28 cellular contexts compared by ENCODE assay signal in the genomic region with DNA sequence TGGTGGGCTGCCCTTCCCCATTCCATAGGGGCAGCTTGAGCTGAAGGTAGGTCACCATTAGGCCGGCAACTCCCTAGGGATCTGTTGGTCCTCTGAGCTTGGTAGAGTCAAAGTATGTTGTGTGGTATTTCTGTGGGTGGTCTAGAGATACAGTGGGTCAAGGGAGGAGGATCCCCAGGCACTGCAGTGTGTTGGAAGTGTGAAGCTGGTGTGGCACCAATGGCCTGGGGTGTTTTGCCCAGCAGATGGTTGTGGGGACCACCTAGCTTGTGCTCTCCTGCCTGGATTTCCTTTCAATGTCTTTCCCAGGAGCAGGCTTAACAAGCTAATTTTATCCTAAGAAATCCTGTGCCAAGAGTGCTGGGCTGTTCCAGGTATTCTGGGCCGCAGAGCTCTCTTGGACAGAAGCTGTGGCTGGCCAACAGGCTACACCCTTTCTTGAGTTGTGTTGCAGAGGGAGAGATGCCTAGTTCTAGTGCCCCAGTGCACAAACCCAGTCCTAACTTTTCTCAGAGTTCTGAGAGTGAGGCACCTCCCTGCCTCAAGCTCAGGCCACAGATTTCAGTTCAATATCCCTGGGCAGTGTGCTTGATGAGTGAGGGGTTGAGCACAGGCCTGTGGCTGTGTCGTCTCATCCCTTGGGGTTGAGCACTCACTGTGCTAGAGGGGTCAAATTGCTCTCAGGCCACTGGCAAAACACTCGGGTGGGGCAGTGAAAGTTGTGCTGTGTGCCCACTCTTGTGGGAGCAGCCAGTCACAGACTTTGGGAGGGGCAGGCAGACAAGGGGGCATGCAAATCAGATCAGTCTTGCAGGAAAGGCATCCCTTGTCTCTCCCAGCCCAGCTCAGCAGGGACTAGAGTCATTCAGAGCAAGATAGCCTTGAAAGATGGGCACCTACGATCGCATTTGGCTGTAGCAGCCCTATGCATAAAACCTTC.
"Had no signal": no experiment of that assay in that cellular context is flagged by ENCODE, and none has a peak within 500 bp of the region (broad histone marks: within the 10 kb centered on the region; RNA-seq: fewer than 3 reads in every experiment).

No MANE protein-coding gene starts in this region.

- H3K36me3 Mint-ChIP-seq: activated CD4-positive, alpha-beta memory T cell treated with anti-CD3 and anti-CD28 coated beads for 36 hours; activated naive CD4-positive, alpha-beta T cell treated with anti-CD3 and anti-CD28 coated beads, Interleukin-2, amount 10 ng/mL, durations not matched to agents 7 days and 5 days; activated naive CD8-positive, alpha-beta T cell treated with anti-CD3 and anti-CD28 coated beads, Interleukin-2, amount 10 ng/mL, durations not matched to agents 7 days and 5 days had no signal

- H3K27ac ChIP-seq: left lung, pancreas, psoas muscle, sigmoid colon, testis, transverse colon, uterus, WERI-Rb-1 had no signal

- H3K27ac Mint-ChIP-seq: activated CD4-positive, alpha-beta memory T cell treated with anti-CD3 and anti-CD28 coated beads for 36 hours; activated CD4-positive, alpha-beta T cell treated with anti-CD3 and anti-CD28 coated beads, Interleukin-2, amount 10 ng/mL, durations not matched to agents 24 days and 14 days; activated naive CD4-positive, alpha-beta T cell treated with anti-CD3 and anti-CD28 coated beads, Interleukin-2, amount 10 ng/mL, durations not matched to agents 7 days and 5 days; activated naive CD8-positive, alpha-beta T cell treated with anti-CD3 and anti-CD28 coated beads, Interleukin-2, amount 10 ng/mL, durations not matched to agents 7 days and 5 days; activated T-helper 1 cell treated with anti-CD3 and anti-CD28 coated beads, Interleukin-12 subunit alpha, Interleukin-12 subunit beta, Interleukin-2, Interleukin-4 antibody, amounts not matched to agents 30 ng/mL and 10 ng/mL and 1 ng/mL, durations not matched to agents 14 hours and 24 hours and 36 hours; natural killer cell treated with Interleukin-12 subunit alpha and Interleukin-12 subunit beta and Interleukin-15 and Interleukin-18, amount 100 ng/mL, for 72 hours had no signal

- H3K27me3 Mint-ChIP-seq: activated CD4-positive, alpha-beta memory T cell treated with anti-CD3 and anti-CD28 coated beads for 36 hours; activated CD4-positive, alpha-beta T cell treated with anti-CD3 and anti-CD28 coated beads, Interleukin-2, amount 10 ng/mL, durations not matched to agents 24 days and 14 days; activated naive CD4-positive, alpha-beta T cell treated with anti-CD3 and anti-CD28 coated beads, Interleukin-2, amount 10 ng/mL, durations not matched to agents 7 days and 5 days; activated naive CD8-positive, alpha-beta T cell treated with anti-CD3 and anti-CD28 coated beads, Interleukin-2, amount 10 ng/mL, durations not matched to agents 7 days and 5 days; natural killer cell treated with Interleukin-12 subunit alpha and Interleukin-12 subunit beta and Interleukin-15 and Interleukin-18, amount 100 ng/mL, for 72 hours had no signal

- H3K4me1 ChIP-seq: left lung, pancreas, psoas muscle, sigmoid colon, testis, transverse colon, uterus had no signal

- H3K36me3 ChIP-seq: left lung, pancreas, sigmoid colon, transverse colon, uterus, WERI-Rb-1 had no signal

- H3K4me1 Mint-ChIP-seq: activated CD4-positive, alpha-beta T cell treated with anti-CD3 and anti-CD28 coated beads, Interleukin-2, amount 10 ng/mL, durations not matched to agents 24 days and 14 days; activated naive CD4-positive, alpha-beta T cell treated with anti-CD3 and anti-CD28 coated beads, Interleukin-2, amount 10 ng/mL, durations not matched to agents 7 days and 5 days; activated naive CD8-positive, alpha-beta T cell treated with anti-CD3 and anti-CD28 coated beads, Interleukin-2, amount 10 ng/mL, durations not matched to agents 7 days and 5 days had no signal

- ATAC-seq: left lung, mucosa of descending colon, pancreas, psoas muscle had no signal

- DNase-seq: activated CD4-positive, alpha-beta memory T cell treated with anti-CD3 and anti-CD28 coated beads for 36 hours; activated CD4-positive, alpha-beta T cell treated with anti-CD3 and anti-CD28 coated beads, Interleukin-2, amount 10 ng/mL, durations not matched to agents 24 days and 14 days; activated CD4-positive, CD25-positive, alpha-beta regulatory T cell treated with anti-CD3 and anti-CD28 coated beads, Interleukin-2, amount 50 U/mL, for 72 hours; activated CD8-positive, alpha-beta memory T cell treated with anti-CD3 and anti-CD28 coated beads, Interleukin-2, amount 50 U/mL, for 4 hours; activated gamma-delta T cell; activated naive CD4-positive, alpha-beta T cell treated with anti-CD3 and anti-CD28 coated beads, Interleukin-2, amount 10 ng/mL, durations not matched to agents 7 days and 5 days; activated naive CD8-positive, alpha-beta T cell treated with anti-CD3 and anti-CD28 coated beads, Interleukin-2, amount 10 ng/mL, durations not matched to agents 7 days and 5 days; activated T-cell treated with anti-CD3 and anti-CD28 coated beads, Interleukin-2, amount 50 U/mL, for 1 hour; central memory CD4-positive, alpha-beta T cell; dermis blood vessel endothelial cell; effector CD8-positive, alpha-beta T cell; kidney glomerular epithelial cell; left lung; mucosa of descending colon; pancreas; psoas muscle; sigmoid colon; stimulated activated CD4-positive, alpha-beta T cell treated with anti-CD3 and anti-CD28 coated beads, Interleukin-1b, Interleukin-23, amount 100 ng/mL, for 48 hours; stimulated activated CD4-positive, alpha-beta T cell treated with anti-CD3 and anti-CD28 coated beads, Interleukin-4, amount 100 ng/mL, for 4 hours; stimulated activated CD8-positive, alpha-beta memory T cell treated with anti-CD3 and anti-CD28 coated beads, Interleukin-4, amount 100 ng/mL, for 48 hours; stimulated activated naive CD4-positive, alpha-beta T cell; testis; transverse colon; uterus; WERI-Rb-1 had no signal

- H3K4me3 Mint-ChIP-seq: activated CD4-positive, alpha-beta memory T cell treated with anti-CD3 and anti-CD28 coated beads for 36 hours; activated CD4-positive, alpha-beta T cell treated with anti-CD3 and anti-CD28 coated beads, Interleukin-2, amount 10 ng/mL, durations not matched to agents 24 days and 14 days; activated naive CD4-positive, alpha-beta T cell treated with anti-CD3 and anti-CD28 coated beads, Interleukin-2, amount 10 ng/mL, durations not matched to agents 7 days and 5 days; activated naive CD8-positive, alpha-beta T cell treated with anti-CD3 and anti-CD28 coated beads, Interleukin-2, amount 10 ng/mL, durations not matched to agents 7 days and 5 days; activated T-helper 1 cell treated with anti-CD3 and anti-CD28 coated beads, Interleukin-12 subunit alpha, Interleukin-12 subunit beta, Interleukin-2, Interleukin-4 antibody, amounts not matched to agents 30 ng/mL and 10 ng/mL and 1 ng/mL, durations not matched to agents 14 hours and 24 hours and 36 hours; natural killer cell treated with Interleukin-12 subunit alpha and Interleukin-12 subunit beta and Interleukin-15 and Interleukin-18, amount 100 ng/mL, for 72 hours had no signal

- H3K9me3 ChIP-seq: left lung, mucosa of descending colon, pancreas, psoas muscle, testis, transverse colon, uterus had no signal

- H3K27me3 ChIP-seq: left lung, pancreas, sigmoid colon, testis, transverse colon, uterus had no signal

- H3K4me3 ChIP-seq: left lung, mucosa of descending colon, pancreas, psoas muscle, sigmoid colon, smooth muscle cell, testis, transverse colon, uterus had no signal
